In genomic region chr20:35884541-35884865, GRCh38 we compare ENCODE assay signal across 10 cellular contexts.
DNase-seq lines count a peak whose midpoint lies in the region; TF ChIP-seq lines count a peak whose summit lies in the region.
"Had no signal": no experiment of that assay in that cellular context is flagged by ENCODE, and none has a peak within 500 bp of the region (broad histone marks: within the 10 kb centered on the region; RNA-seq: fewer than 3 reads in every experiment).

No MANE protein-coding gene starts in this region.

- H3K9me3 Mint-ChIP-seq in chondrocyte (ENCODE audit: low read depth), result no peaks in the 10 kb centered on the region
- H3K9me3 Mint-ChIP-seq: activated T-cell treated with anti-CD3 and anti-CD28 coated beads, Interleukin-2, amount 50 U/mL, for 4 hours; endodermal cell had no signal

- H3K27me3 Mint-ChIP-seq in chondrocyte (ENCODE audit: low read depth), result no peaks in the 10 kb centered on the region

- H3K9me3 ChIP-seq in muscle layer of duodenum (ENCODE audit: control insufficient read depth in 1 of 2, low read length in 2 of 2), result no peaks in the 10 kb centered on the region
- H3K9me3 ChIP-seq in tibial artery, result no peaks in the 10 kb centered on the region

- H3K4me1 Mint-ChIP-seq in chondrocyte (ENCODE audit: low read depth), result peaks cover 31% of the 10 kb centered on the region

- DNase-seq in chondrocyte (ENCODE audit: low spot score) (no peak), tibial artery (no peak), caudate nucleus (lab: John Stamatoyannopoulos, UW) (no peak), posterior cingulate gyrus (no peak), NCI-H1417 treated with DMSO at 0.1 percent for 48 hours (lab: John Stamatoyannopoulos, UW) (no peak)
- DNase-seq in activated CD4-positive, CD25-positive, alpha-beta regulatory T cell (lab: John Stamatoyannopoulos, UW), result no peak

- TF ChIP-seq CTCF in LNCAP (IDR thresholded peaks at IDR 0.05), result peak; percentile 10; the same call in 1 of the 2 replicates
- TF ChIP-seq CTCF in chondrocyte (IDR thresholded peaks at IDR 0.05), result peak; percentile 51
- no peak for TF ChIP-seq CTCF in tibial artery (IDR thresholded peaks at IDR 0.05)

- H3K27me3 ChIP-seq in muscle layer of duodenum (ENCODE audit: low read depth, low read length), result no peaks in the 10 kb centered on the region
- H3K27me3 ChIP-seq in tibial artery, result no peaks in the 10 kb centered on the region

- H3K4me1 ChIP-seq in muscle layer of duodenum (ENCODE audit: control insufficient read depth in 1 of 2, insufficient read depth in 2 of 2, low read length in 2 of 2) (peaks cover 0 to 12% of the 10 kb centered on the region in 2 donors), tibial artery (peaks cover 0 to 13% (median 13%) of the 10 kb centered on the region in 4 donors)

- H3K27ac Mint-ChIP-seq in chondrocyte (ENCODE audit: unreplicated experiment), result peak overlapping the region; percentile 94

- H3K4me3 Mint-ChIP-seq in chondrocyte (ENCODE audit: unreplicated experiment), result peak overlapping the region; percentile 19
- H3K4me3 Mint-ChIP-seq: activated T-cell treated with anti-CD3 and anti-CD28 coated beads, Interleukin-2, amount 50 U/mL, for 4 hours; endodermal cell had no signal

- H3K36me3 ChIP-seq in muscle layer of duodenum (ENCODE audit: control insufficient read depth in 1 of 2, insufficient read depth in 2 of 2, low read length in 2 of 2) (peaks cover 0 to 10% of the 10 kb centered on the region in 2 donors), tibial artery (peaks cover 0 to 7% (median 0%) of the 10 kb centered on the region in 3 donors)

- H3K36me3 Mint-ChIP-seq in chondrocyte (ENCODE audit: low read depth), result peaks cover 1% of the 10 kb centered on the region

- H3K4me3 ChIP-seq in muscle layer of duodenum (ENCODE audit: low read depth in 1 of 2, low read length in 2 of 2) (no peak overlapping the region), tibial artery (peak overlapping the region; percentile 15 to 26)

- intact Hi-C loops in tibial artery (cut with DNase I; ENCODE audit: low total_unique reads) (loop anchor here (10.0 kb wide), 2 partner anchors 110 to 140 kb away; partner anchors contain the start of genes PHF20 and RBM39), posterior cingulate gyrus (cut with DNase I) (loop anchor here (10.0 kb wide), 3 partner anchors 140 to 420 kb away; partner anchors contain the start of genes NFS1, RBM39 and ROMO1)

- peak overlapping the region; percentile 53 for H3K27ac ChIP-seq in muscle layer of duodenum (ENCODE audit: low read length)
- H3K27ac ChIP-seq in tibial artery, result peak overlapping the region; percentile 80 to 81
- no peak overlapping the region for H3K27ac ChIP-seq in caudate nucleus (ENCODE audit: low read depth, low read length)

Comparison
In these comparisons a context has a peak if more than half of its experiments do, and no peak if none do; other contexts are left out.
1. CTCF ChIP-seq: peak in LNCAP (single experiment) and chondrocyte (single experiment); none in tibial artery (0 of 2).
2. H3K4me3 ChIP-seq: peak in tibial artery (2 of 2); none in muscle layer of duodenum (0 of 2).